ENCODE assay signal across 1 cellular context in the genomic region with DNA sequence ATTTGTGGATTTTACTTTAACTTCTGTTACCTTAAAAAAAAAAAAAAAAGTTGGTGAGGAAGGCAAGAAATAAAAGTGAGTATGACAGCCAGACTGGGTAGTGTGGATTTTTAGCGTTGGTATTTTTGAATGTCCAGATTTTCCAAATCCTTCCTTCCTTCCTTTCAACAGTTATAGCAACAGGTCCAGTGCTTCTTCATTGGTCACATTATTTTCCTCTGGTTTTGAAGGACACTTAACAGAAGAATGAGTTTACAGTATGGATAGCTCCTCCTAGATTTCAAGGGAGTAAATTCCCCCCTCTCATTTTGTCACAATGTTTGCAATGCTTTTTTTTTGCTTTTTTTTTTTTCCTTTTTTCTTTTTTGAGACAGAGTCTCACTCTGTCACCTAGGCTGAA.
TF ChIP-seq lines count a peak whose summit lies in the region.

No MANE protein-coding gene starts in this region.

TF ChIP-seq in GM12878, 131 proteins besides CTCF, POLR2A, EP300 and RAD21:
- TF ChIP-seq SMC3 (IDR thresholded peaks at IDR 0.05; ENCODE audit: borderline replicate concordance, low read length) = no peak
- no peak for TF ChIP-seq WRNIP1 (IDR thresholded peaks at IDR 0.05; ENCODE audit: borderline replicate concordance, low read depth, low read length)
- TF ChIP-seq ZZZ3 (IDR thresholded peaks at IDR 0.05; ENCODE audit: control insufficient read depth, insufficient read length, low read depth) = no peak
- no peak for TF ChIP-seq POLR2AphosphoS5 (IDR thresholded peaks at IDR 0.05; ENCODE audit: low read length)
- TF ChIP-seq ZNF217 (IDR thresholded peaks at IDR 0.05) = no peak
- no peak for TF ChIP-seq HDAC2 (IDR thresholded peaks at IDR 0.05)
- TF ChIP-seq CHD1 (IDR thresholded peaks at IDR 0.05; ENCODE audit: low read depth, low read length) = no peak
